8 cellular contexts compared by ENCODE assay signal in genomic region chr17:43125133-43125966, GRCh38.
DNase-seq lines count a peak whose midpoint lies in the region; ATAC-seq and FAIRE-seq lines count a peak whose summit lies in the region.

Gene BRCA1, minus strand, starts transcription at chr17:43125364. Its CDS starts 1,268 bp downstream, at chr17:43124096.

- ATAC-seq in GM19023 (IDR thresholded peaks at IDR 0.05; ENCODE audit: unreplicated experiment) (peak; percentile 94), HG03280 (IDR thresholded peaks at IDR 0.05; ENCODE audit: unreplicated experiment) (peak; percentile 96)

- DNase-seq in AG08396 (ENCODE audit: low spot score) (peak; percentile 99), NCI-H345 treated with DMSO at 0.1 percent for 48 hours (lab: John Stamatoyannopoulos, UW; ENCODE audit: unreplicated experiment) (peak; percentile 97), cerebellar cortex (ENCODE audit: low spot score) (peak; percentile 100)
- DNase-seq in activated CD4-positive, CD25-positive, alpha-beta regulatory T cell (lab: John Stamatoyannopoulos, UW): peak; percentile 80 to 84 (median 82)
- peak; percentile 86 for DNase-seq in stimulated activated CD4-positive, alpha-beta T cell treated with anti-CD3 and anti-CD28 coated beads, Interleukin-12 subunit alpha, Interleukin-12 subunit beta, amount 100 ng/mL, for 4 hours

- peak; percentile 97 for FAIRE-seq in islet of Langerhans (lab: Jason Lieb, UNC)

Comparison
In these comparisons a context has a peak if more than half of its experiments do, and no peak if none do; other contexts are left out.
1. Peak in every context shown above with its lines: DNase-seq and ATAC-seq.